Comparison of ENCODE assay signal across 1 cellular context in the genomic region with DNA sequence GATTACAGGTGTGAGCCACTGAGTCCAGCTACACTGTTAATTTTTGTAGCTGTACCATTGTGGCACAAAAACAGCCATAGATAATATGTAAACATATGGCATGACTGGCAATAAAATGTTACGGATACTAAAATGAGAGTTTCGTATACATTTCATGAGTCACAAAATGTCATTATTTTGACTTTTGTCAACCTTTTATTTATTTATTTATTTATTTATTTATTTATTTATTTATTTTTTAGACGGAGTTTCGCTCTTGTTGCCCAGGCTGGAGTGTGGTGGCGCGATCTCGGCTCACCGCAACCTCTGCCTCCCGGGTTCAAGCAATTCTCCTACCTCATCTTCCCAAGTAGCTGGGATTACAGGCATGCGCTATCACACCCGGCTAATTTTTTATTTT.
TF ChIP-seq lines count a peak whose summit lies in the region.

No MANE protein-coding gene starts in this region.

TF ChIP-seq in HEK293, 187 proteins besides CTCF, POLR2A, EP300 and RAD21 (continued from another document):
- TF ChIP-seq ZNF18 (tag by site-specific recombination; IDR thresholded peaks at IDR 0.05) (0 out of 2 replicates have a peak, but pooled peaks have one; percentile 23), REST (tag by site-specific recombination; IDR thresholded peaks at IDR 0.05) (peak; percentile 78), ZNF426 (tag by site-specific recombination; IDR thresholded peaks at IDR 0.05) (peak; percentile 93), SP3 (tag by site-specific recombination; IDR thresholded peaks at IDR 0.05) (0 out of 2 replicates have a peak, but pooled peaks have one; percentile 22), ZBTB21 (tag by site-specific recombination; IDR thresholded peaks at IDR 0.05) (0 out of 2 replicates have a peak, but pooled peaks have one; percentile 48), ZBTB8A (tag by site-specific recombination; IDR thresholded peaks at IDR 0.05) (peak; percentile 80), ZNF530 (tag by site-specific recombination; IDR thresholded peaks at IDR 0.05; ENCODE audit: low read depth) (peak; percentile 61; the same call in 1 of the 2 replicates), ZNF266 (tag by site-specific recombination; IDR thresholded peaks at IDR 0.05; ENCODE audit: low read depth) (peak; percentile 92), ZFP37 (tag by site-specific recombination; IDR thresholded peaks at IDR 0.05) (0 out of 2 replicates have a peak, but pooled peaks have one; percentile 52), ZNF791 (tag by site-specific recombination; IDR thresholded peaks at IDR 0.05) (peak; percentile 45; the same call in 1 of the 2 replicates), GLI2 (tag by site-specific recombination; IDR thresholded peaks at IDR 0.05; ENCODE audit: borderline replicate concordance, low read depth) (peak; percentile 54; the same call in 1 of the 2 replicates), RBAK (tag by site-specific recombination; IDR thresholded peaks at IDR 0.05) (0 out of 2 replicates have a peak, but pooled peaks have one; percentile 30), ZNF433 (tag by site-specific recombination; IDR thresholded peaks at IDR 0.05; ENCODE audit: low read depth) (peak; percentile 70)
- TF ChIP-seq, protein P1, sequence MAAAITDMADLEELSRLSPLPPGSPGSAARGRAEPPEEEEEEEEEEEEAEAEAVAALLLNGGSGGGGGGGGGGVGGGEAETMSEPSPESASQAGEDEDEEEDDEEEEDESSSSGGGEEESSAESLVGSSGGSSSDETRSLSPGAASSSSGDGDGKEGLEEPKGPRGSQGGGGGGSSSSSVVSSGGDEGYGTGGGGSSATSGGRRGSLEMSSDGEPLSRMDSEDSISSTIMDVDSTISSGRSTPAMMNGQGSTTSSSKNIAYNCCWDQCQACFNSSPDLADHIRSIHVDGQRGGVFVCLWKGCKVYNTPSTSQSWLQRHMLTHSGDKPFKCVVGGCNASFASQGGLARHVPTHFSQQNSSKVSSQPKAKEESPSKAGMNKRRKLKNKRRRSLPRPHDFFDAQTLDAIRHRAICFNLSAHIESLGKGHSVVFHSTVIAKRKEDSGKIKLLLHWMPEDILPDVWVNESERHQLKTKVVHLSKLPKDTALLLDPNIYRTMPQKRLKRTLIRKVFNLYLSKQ (tag by site-specific recombination; IDR thresholded peaks at IDR 0.05; ENCODE audit: borderline replicate concordance) = 0 out of 2 replicates have a peak, but pooled peaks have one; percentile 81
- TF ChIP-seq, protein P2, sequence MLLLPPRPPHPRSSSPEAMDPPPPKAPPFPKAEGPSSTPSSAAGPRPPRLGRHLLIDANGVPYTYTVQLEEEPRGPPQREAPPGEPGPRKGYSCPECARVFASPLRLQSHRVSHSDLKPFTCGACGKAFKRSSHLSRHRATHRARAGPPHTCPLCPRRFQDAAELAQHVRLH (tag by site-specific recombination; IDR thresholded peaks at IDR 0.05) = peak; percentile 70; the same call in 1 of the 2 replicates
TF ChIP-seq in HEK293: peak in this region for 34; not testable (repeated sequence) for 153.
